ENCODE assay signal across 7 cellular contexts in genomic region chr6:31897612-31898199, GRCh38. TPM values are rescaled to one million over a fixed set of nuclear protein-coding genes. Genes with fewer than 3 reads are reported as not detected.
DNase-seq lines count a peak whose midpoint lies in the region; ATAC-seq and TF ChIP-seq lines count a peak whose summit lies in the region.

TSS of gene EHMT2 (minus strand) at chr6:31897698. CDS start at chr6:31897677, 21 bp downstream.

- H3K9me3 ChIP-seq in colonic mucosa = no peaks in the 10 kb centered on the region

- peak within 1 kb of the TSS; percentile 83 for H3K27ac ChIP-seq in colonic mucosa

- ATAC-seq in GM18517 (IDR thresholded peaks at IDR 0.05; ENCODE audit: unreplicated experiment) = peak; percentile 66
- ATAC-seq in HG03354 (IDR thresholded peaks at IDR 0.05; ENCODE audit: poor library complexity, severe bottlenecking, unreplicated experiment) = peak; percentile 62

- H3K4me3 ChIP-seq in colonic mucosa = peak within 1 kb of the TSS; percentile 95

- no peaks in the 10 kb centered on the region for H3K36me3 ChIP-seq in colonic mucosa

- DNase-seq in NCI-H524 treated with DMSO at 0.1 percent for 48 hours (lab: John Stamatoyannopoulos, UW) = peak; percentile 29
- DNase-seq in activated CD4-positive, alpha-beta T cell treated with anti-CD3 and anti-CD28 coated beads for 48 hours = peak; percentile 91
- DNase-seq in colonic mucosa = peak; percentile 90
- DNase-seq in left kidney (ENCODE audit: low read depth, low spot score) = peak; percentile 96
- peak; percentile 85 for DNase-seq in stimulated activated CD4-positive, alpha-beta T cell treated with anti-CD3 and anti-CD28 coated beads, Interleukin-1b, Interleukin-23, amount 100 ng/mL, for 48 hours

- peak within 1 kb of the TSS; percentile 70 to 94 for H3K9ac ChIP-seq in colonic mucosa (ENCODE audit: low read depth in 2 of 2, low read length in 2 of 2)

- no peak for TF ChIP-seq CTCF in colonic mucosa (IDR thresholded peaks at IDR 0.05)

- H3K27me3 ChIP-seq in colonic mucosa = no peaks in the 10 kb centered on the region

- H3K4me1 ChIP-seq in colonic mucosa = no peaks in the 10 kb centered on the region

- intact Hi-C loops in colonic mucosa (cut with DNase I) = no loop called here

RNA-seq across cellular contexts. Expression of gene EHMT2, which starts in this region (rescaled TPM):
- 10 to 100 TPM; 28.4 to 52.1 TPM for total RNA-seq in colonic mucosa

Comparison
In these comparisons a context has a peak if more than half of its experiments do, and no peak if none do; other contexts are left out.
1. Peak in every context shown above with its lines: DNase-seq, ATAC-seq, H3K4me3 ChIP-seq and H3K27ac ChIP-seq.
2. DNase-seq: peak in every context shown above with its lines; median percentile 96 in left kidney; 91 in activated CD4-positive, alpha-beta T cell treated with anti-CD3 and anti-CD28 coated beads for 48 hours; 90 in colonic mucosa; 85 in stimulated activated CD4-positive, alpha-beta T cell treated with anti-CD3 and anti-CD28 coated beads, Interleukin-1b, Interleukin-23, amount 100 ng/mL, for 48 hours; 29 in NCI-H524 treated with DMSO at 0.1 percent for 48 hours.